ENCODE assay signal across 8 cellular contexts in genomic region chr6:12012566-12013367, GRCh38. TPM values are rescaled to one million over a fixed set of nuclear protein-coding genes. Genes with fewer than 3 reads are reported as not detected.
DNase-seq lines count a peak whose midpoint lies in the region; ATAC-seq and TF ChIP-seq lines count a peak whose summit lies in the region.

No MANE protein-coding gene starts in this region.

- intact Hi-C loops in CD14-positive monocyte (cut with micrococcal nuclease), result loop anchor here (5.0 kb wide), 1 partner anchor 35 kb away; no protein-coding TSS in a partner anchor

- peaks cover 2 to 5% (median 5%) of the 10 kb centered on the region in 3 donors for H3K27me3 Mint-ChIP-seq in CD14-positive monocyte (ENCODE audit: low read depth in 3 of 3)
- peaks cover 14% of the 10 kb centered on the region for H3K27me3 Mint-ChIP-seq in endothelial cell (ENCODE audit: unreplicated experiment)
- no peaks in the 10 kb centered on the region for H3K27me3 Mint-ChIP-seq in mesothelial cell of epicardium (ENCODE audit: low read depth)

- H3K9me3 ChIP-seq in HEK293 (ENCODE audit: control insufficient read depth, insufficient read depth, low read depth, low read length), result no peaks in the 10 kb centered on the region

- DNase-seq in CD14-positive monocyte (ENCODE audit: low spot score) (peak; percentile 74), NCI-H82 treated with DMSO at 0.1 percent for 48 hours (lab: John Stamatoyannopoulos, UW; ENCODE audit: unreplicated experiment) (peak; percentile 44), endothelial cell (ENCODE audit: low spot score) (peak; percentile 66), mesothelial cell of epicardium (ENCODE audit: low spot score in 2 of 2, unreplicated experiment in 2 of 2) (peak; percentile 58 to 79)
- peak; percentile 80 for DNase-seq in activated CD8-positive, alpha-beta memory T cell treated with anti-CD3 and anti-CD28 coated beads, Interleukin-2, amount 50 U/mL, for 48 hours
- peak; percentile 19 for DNase-seq in stimulated activated CD8-positive, alpha-beta memory T cell treated with anti-CD3 and anti-CD28 coated beads, Interleukin-15, amount 100 ng/mL, for 24 hours (ENCODE audit: low read depth)

- H3K27ac Mint-ChIP-seq in CD14-positive monocyte (peak overlapping the region; percentile 85 to 97 (median 93)), endothelial cell (ENCODE audit: unreplicated experiment) (peak overlapping the region; percentile 96), mesothelial cell of epicardium (peak overlapping the region; percentile 97)

- H3K4me3 Mint-ChIP-seq in CD14-positive monocyte (peak overlapping the region; percentile 96 to 99), endothelial cell (ENCODE audit: unreplicated experiment) (peak overlapping the region; percentile 98), mesothelial cell of epicardium (peak overlapping the region; percentile 92)

- TF ChIP-seq CTCF in CD14-positive monocyte (IDR thresholded peaks at IDR 0.05), result no peak
- no peak for TF ChIP-seq CTCF in HEK293 (tag by site-specific recombination; IDR thresholded peaks at IDR 0.05)
- no peak for TF ChIP-seq CTCF in endothelial cell (IDR thresholded peaks at IDR 0.05; ENCODE audit: unreplicated experiment)
- TF ChIP-seq CTCF in mesothelial cell of epicardium (IDR thresholded peaks at IDR 0.05; ENCODE audit: unreplicated experiment), result no peak

- H3K36me3 Mint-ChIP-seq in CD14-positive monocyte (peaks cover 29 to 31% of the 10 kb centered on the region in 2 donors), endothelial cell (ENCODE audit: low read depth, unreplicated experiment) (peaks cover 11% of the 10 kb centered on the region), mesothelial cell of epicardium (peaks cover 19% of the 10 kb centered on the region)

- POLR2A ChIA-PET in HEK293 (lab: Yijun Ruan, JAX), result interaction anchor here (0.6 to 1.5 kb wide), 5 partner anchors 53 to 1556 kb away, joined by 3 read pairs; no protein-coding TSS in a partner anchor

- peak overlapping the region; percentile 68 for H3K4me3 ChIP-seq in HEK293 (ENCODE audit: low read depth, low read length)

- ATAC-seq in HG03175 (IDR thresholded peaks at IDR 0.05; ENCODE audit: unreplicated experiment), result no peak

- H3K36me3 ChIP-seq in HEK293 (ENCODE audit: control insufficient read depth in 2 of 2, insufficient read depth in 1 of 2, low read length in 2 of 2), result peaks cover 4 to 20% of the 10 kb centered on the region in 2 experiments; a peak in 2 of 3 replicates

- H3K9me3 Mint-ChIP-seq in CD14-positive monocyte (peaks cover 0 to 15% (median 10%) of the 10 kb centered on the region in 7 donors), endothelial cell (ENCODE audit: unreplicated experiment) (no peaks in the 10 kb centered on the region), mesothelial cell of epicardium (peaks cover 5% of the 10 kb centered on the region)

- CTCF ChIA-PET in HEK293 (lab: Yijun Ruan, JAX), result interaction anchor here (0.6 to 1.4 kb wide), 4 partner anchors 62 to 1070 kb away, joined by 3 to 6 read pairs (median 4); no protein-coding TSS in a partner anchor

- peaks cover 15% of the 10 kb centered on the region for H3K4me1 ChIP-seq in HEK293 (ENCODE audit: control insufficient read depth, insufficient read depth, low read length)

- peaks cover 35% of the 10 kb centered on the region for H3K4me1 Mint-ChIP-seq in CD14-positive monocyte
- H3K4me1 Mint-ChIP-seq in endothelial cell (ENCODE audit: unreplicated experiment), result peaks cover 19% of the 10 kb centered on the region
- H3K4me1 Mint-ChIP-seq in mesothelial cell of epicardium, result peaks cover 47% of the 10 kb centered on the region

- peak overlapping the region; percentile 84 for H3K27ac ChIP-seq in HEK293 (ENCODE audit: extremely low read depth, low read depth, low read length)

TF ChIP-seq in HEK293, 187 proteins besides CTCF, POLR2A, EP300 and RAD21 (continues in another document):
- no peak for TF ChIP-seq HOXA7 (CRISPR knock-in tag; IDR thresholded peaks at IDR 0.05; ENCODE audit: borderline replicate concordance)
- no peak for TF ChIP-seq TCF7L2 (IDR thresholded peaks at IDR 0.05; ENCODE audit: borderline replicate concordance, low read depth, low read length)
- TF ChIP-seq ZNF350 (tag by site-specific recombination; IDR thresholded peaks at IDR 0.05), result no peak
- peak; percentile 95 for TF ChIP-seq PRDM10 (tag by site-specific recombination; IDR thresholded peaks at IDR 0.05)
- no peak for TF ChIP-seq KLF1 (tag by site-specific recombination; IDR thresholded peaks at IDR 0.05)
- TF ChIP-seq ZNF184 (tag by site-specific recombination; IDR thresholded peaks at IDR 0.05), result no peak
- TF ChIP-seq ZNF792 (tag by site-specific recombination; IDR thresholded peaks at IDR 0.05), result no peak
- TF ChIP-seq ZNF639 (tag by site-specific recombination; IDR thresholded peaks at IDR 0.05), result no peak
- no peak for TF ChIP-seq ZNF19 (tag by site-specific recombination; IDR thresholded peaks at IDR 0.05; ENCODE audit: low read depth)
- peak; percentile 49 for TF ChIP-seq ZFHX2 (tag by site-specific recombination; conservative IDR thresholded peaks at IDR 0.05)
- TF ChIP-seq ZNF596 (tag by site-specific recombination; IDR thresholded peaks at IDR 0.05), result no peak
- no peak for TF ChIP-seq ZNF26 (tag by site-specific recombination; IDR thresholded peaks at IDR 0.05)
- TF ChIP-seq ZNF133 (tag by site-specific recombination; IDR thresholded peaks at IDR 0.05), result no peak
- TF ChIP-seq ZNF629 (tag by site-specific recombination; IDR thresholded peaks at IDR 0.05), result peak; percentile 22; the same call in 1 of the 2 replicates
- TF ChIP-seq ZNF280C (tag by site-specific recombination; IDR thresholded peaks at IDR 0.05), result no peak

RNA-seq across cellular contexts. Expression of gene HIVEP1, which starts 0.7 kb away (rescaled TPM):
- 1 to 10 TPM; 1.7 to 2.7 TPM for polyA plus RNA-seq in CD14-positive monocyte
- total RNA-seq in endothelial cell (ENCODE audit: unreplicated experiment) (19.0 TPM), mesothelial cell of epicardium (63.4 to 69.4 TPM (median 64.0 TPM) in 3 replicates)

Comparison
In these comparisons a context has a peak if more than half of its experiments do, and no peak if none do; other contexts are left out.
1. DNase-seq: peak in every context shown above with its lines; median percentile 80 in activated CD8-positive, alpha-beta memory T cell treated with anti-CD3 and anti-CD28 coated beads, Interleukin-2, amount 50 U/mL, for 48 hours; 74 in CD14-positive monocyte; 68 in mesothelial cell of epicardium; 66 in endothelial cell; 44 in NCI-H82 treated with DMSO at 0.1 percent for 48 hours; 19 in stimulated activated CD8-positive, alpha-beta memory T cell treated with anti-CD3 and anti-CD28 coated beads, Interleukin-15, amount 100 ng/mL, for 24 hours.